Comparison of ENCODE assay signal across 1 cellular context in the genomic region with DNA sequence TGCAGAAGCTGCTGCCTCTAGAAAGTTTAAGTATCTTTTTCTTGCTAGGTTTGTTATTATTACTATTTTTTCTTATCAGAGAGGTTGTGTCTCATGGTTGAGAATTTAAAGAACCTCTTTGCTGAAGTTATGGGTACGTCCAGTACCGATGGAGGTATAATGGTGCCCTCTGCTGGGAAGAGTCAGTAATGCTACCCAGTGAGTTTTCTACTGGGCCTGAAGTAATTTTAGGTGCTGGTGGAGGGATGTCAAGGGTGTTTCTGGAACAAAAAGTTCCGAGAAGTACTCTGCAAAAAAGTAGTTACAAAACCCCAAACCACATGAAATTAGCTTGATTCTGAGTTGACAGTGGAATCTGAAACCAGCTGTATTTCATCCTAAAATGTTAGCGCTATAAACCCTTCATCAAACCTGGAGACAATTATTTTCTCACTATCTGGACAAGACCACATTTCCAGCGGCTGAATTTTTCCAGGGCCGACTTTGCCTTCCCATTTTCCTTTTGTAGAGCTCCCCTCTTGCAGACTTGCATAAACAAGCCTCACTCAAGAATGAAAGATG.
TF ChIP-seq lines count a peak whose summit lies in the region.

No MANE protein-coding gene starts in this region.

TF ChIP-seq in HepG2, 621 proteins besides CTCF, POLR2A, EP300 and RAD21 (continued from another document):
- TF ChIP-seq, protein P1, sequence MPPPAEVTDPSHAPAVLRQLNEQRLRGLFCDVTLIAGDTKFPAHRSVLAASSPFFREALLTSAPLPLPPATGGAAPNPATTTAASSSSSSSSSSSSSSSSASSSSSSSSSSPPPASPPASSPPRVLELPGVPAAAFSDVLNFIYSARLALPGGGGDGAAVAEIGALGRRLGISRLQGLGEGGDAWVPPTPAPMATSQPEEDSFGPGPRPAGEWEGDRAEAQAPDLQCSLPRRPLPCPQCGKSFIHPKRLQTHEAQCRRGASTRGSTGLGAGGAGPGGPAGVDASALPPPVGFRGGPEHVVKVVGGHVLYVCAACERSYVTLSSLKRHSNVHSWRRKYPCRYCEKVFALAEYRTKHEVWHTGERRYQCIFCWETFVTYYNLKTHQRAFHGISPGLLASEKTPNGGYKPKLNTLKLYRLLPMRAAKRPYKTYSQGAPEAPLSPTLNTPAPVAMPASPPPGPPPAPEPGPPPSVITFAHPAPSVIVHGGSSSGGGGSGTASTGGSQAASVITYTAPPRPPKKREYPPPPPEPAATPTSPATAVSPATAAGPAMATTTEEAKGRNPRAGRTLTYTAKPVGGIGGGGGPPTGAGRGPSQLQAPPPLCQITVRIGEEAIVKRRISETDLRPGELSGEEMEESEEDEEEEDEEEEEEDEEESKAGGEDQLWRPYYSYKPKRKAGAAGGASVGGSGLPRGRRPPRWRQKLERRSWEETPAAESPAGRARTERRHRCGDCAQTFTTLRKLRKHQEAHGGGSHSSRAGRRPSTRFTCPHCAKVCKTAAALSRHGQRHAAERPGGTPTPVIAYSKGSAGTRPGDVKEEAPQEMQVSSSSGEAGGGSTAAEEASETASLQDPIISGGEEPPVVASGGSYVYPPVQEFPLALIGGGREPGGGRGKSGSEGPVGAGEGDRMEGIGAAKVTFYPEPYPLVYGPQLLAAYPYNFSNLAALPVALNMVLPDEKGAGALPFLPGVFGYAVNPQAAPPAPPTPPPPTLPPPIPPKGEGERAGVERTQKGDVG (CRISPR knock-in tag; IDR thresholded peaks at IDR 0.05; ENCODE audit: borderline replicate concordance), result no peak
- TF ChIP-seq RNF2 (conservative IDR thresholded peaks at IDR 0.05; ENCODE audit: low read depth), result no peak
